In the genomic region with DNA sequence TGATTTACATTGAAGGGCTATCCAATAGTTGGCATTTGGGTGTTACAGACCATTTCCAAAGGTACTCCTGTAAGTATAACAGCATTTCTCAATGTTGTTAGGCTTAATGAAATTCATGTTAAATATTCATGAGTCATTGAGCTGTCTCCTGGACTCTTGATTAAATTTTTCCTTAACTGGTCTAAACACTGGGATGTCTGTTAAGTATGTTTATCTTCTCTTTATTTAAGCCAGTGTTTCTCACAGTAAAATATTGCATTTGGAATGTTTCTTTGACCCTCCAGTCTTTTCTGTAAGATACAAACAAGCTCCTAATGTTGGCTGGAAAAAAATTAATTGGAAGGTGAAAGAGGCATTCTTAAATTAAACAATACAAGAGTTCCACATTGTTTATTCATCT, we compare ENCODE assay signal across 17 cellular contexts.
"Had no signal": no experiment of that assay in that cellular context is flagged by ENCODE, and none has a peak within 500 bp of the region (broad histone marks: within the 10 kb centered on the region; RNA-seq: fewer than 3 reads in every experiment).

No MANE protein-coding gene starts in this region.

- ATAC-seq: naive thymus-derived CD8-positive, alpha-beta T cell; upper lobe of right lung had no signal

- DNase-seq: activated CD4-positive, alpha-beta memory T cell treated with anti-CD3 and anti-CD28 coated beads, Interleukin-2, amount 10 ng/mL, durations not matched to agents 7 days and 5 days; activated CD4-positive, alpha-beta T cell treated with anti-CD3 and anti-CD28 coated beads for 48 hours; activated CD4-positive, CD25-positive, alpha-beta regulatory T cell; activated naive CD4-positive, alpha-beta T cell treated with anti-CD3 and anti-CD28 coated beads for 36 hours; activated T-cell treated with anti-CD3 and anti-CD28 coated beads, Interleukin-2, amount 50 U/mL, for 24 hours; anterior cingulate cortex; foreskin keratinocyte; hippocampal formation; left cardiac atrium; mesendoderm; naive thymus-derived CD8-positive, alpha-beta T cell; sigmoid colon; stimulated activated CD8-positive, alpha-beta memory T cell treated with anti-CD3 and anti-CD28 coated beads, Interleukin-4, amount 100 ng/mL, for 48 hours; stimulated activated naive CD4-positive, alpha-beta T cell; T-helper 9 cell; upper lobe of right lung had no signal

- H3K4me3 ChIP-seq: coronary artery, sigmoid colon, upper lobe of right lung had no signal
